In genomic region chr15:32683231-32683630, GRCh38 we compare ENCODE assay signal across 19 cellular contexts. TPM values are rescaled to one million over a fixed set of nuclear protein-coding genes. Genes with fewer than 3 reads are reported as not detected.
DNase-seq lines count a peak whose midpoint lies in the region; ATAC-seq, FAIRE-seq and TF ChIP-seq lines count a peak whose summit lies in the region.
"Had no signal": no experiment of that assay in that cellular context is flagged by ENCODE, and none has a peak within 500 bp of the region (broad histone marks: within the 10 kb centered on the region; RNA-seq: fewer than 3 reads in every experiment).

No MANE protein-coding gene starts in this region.

- 0 out of 3 replicates have a peak, but pooled peaks cover 6% of the 10 kb centered on the region for H3K9me3 ChIP-seq in A549
- H3K9me3 ChIP-seq in mesenchymal stem cell (ENCODE audit: control insufficient read depth, low read length): no peaks in the 10 kb centered on the region
- H3K9me3 ChIP-seq: Peyer's patch had no signal

- H3K4me1 ChIP-seq in A549 (peaks cover 54% of the 10 kb centered on the region), mesenchymal stem cell (ENCODE audit: control insufficient read depth, insufficient read depth, low read depth, low read length) (peaks cover 7% of the 10 kb centered on the region)
- H3K4me1 ChIP-seq: Peyer's patch had no signal

- ATAC-seq in A549 (no peak), GM19452 (IDR thresholded peaks at IDR 0.05; ENCODE audit: unreplicated experiment) (no peak)
- ATAC-seq: GM12878 had no signal

- no peak overlapping the region for H3K4me3 ChIP-seq in A549
- no peak overlapping the region for H3K4me3 ChIP-seq in brain microvascular endothelial cell (ENCODE audit: low read depth, low read length)
- peak overlapping the region in 1 of 2 experiments; percentile 4 for H3K4me3 ChIP-seq in mesenchymal stem cell (ENCODE audit: insufficient read depth in 1 of 2, low read depth in 1 of 2, low read length in 2 of 2)
- H3K4me3 ChIP-seq: GM12878, Peyer's patch had no signal

- no peak overlapping the region for H3K4ac ChIP-seq in mesenchymal stem cell (ENCODE audit: low read depth in 1 of 2, low read length in 2 of 2)

- H3K27me3 ChIP-seq in brain microvascular endothelial cell (replicated peaks) (no peaks in the 10 kb centered on the region), mesenchymal stem cell (ENCODE audit: control insufficient read depth in 1 of 2, insufficient read depth in 1 of 2, low read length in 2 of 2) (no peaks in the 10 kb centered on the region)
- H3K27me3 ChIP-seq: Peyer's patch had no signal

- no peak overlapping the region for H2AK5ac ChIP-seq in mesenchymal stem cell (ENCODE audit: low read length, severe bottlenecking)

- WGBS in A549 (ENCODE audit: missing lambda C conversion rate): 92% methylated on average over 1 of the region's 1 CpG
- WGBS in mesenchymal stem cell: 100% methylated on average over 1 of the region's 1 CpG

- TF ChIP-seq RAD21 in A549 (conservative IDR thresholded peaks at IDR 0.05 in 1 of 2, IDR thresholded peaks at IDR 0.05 in 1 of 2): no peak

- TF ChIP-seq POLR2A in A549 (IDR thresholded peaks at IDR 0.05; ENCODE audit: low read length): no peak

- peak; percentile 18 for FAIRE-seq in A549 (lab: Jason Lieb, UNC)
- FAIRE-seq: GM12878, H1 had no signal

- H2BK120ac ChIP-seq in mesenchymal stem cell (ENCODE audit: low read depth, low read length): no peak overlapping the region

- H2BK15ac ChIP-seq in mesenchymal stem cell (ENCODE audit: low read depth, poor library complexity, severe bottlenecking): no peak overlapping the region

- H3K14ac ChIP-seq in mesenchymal stem cell (ENCODE audit: low read length in 2 of 2): no peak overlapping the region

- H2BK5ac ChIP-seq in mesenchymal stem cell (ENCODE audit: low read depth, low read length, poor library complexity, severe bottlenecking): no peak overlapping the region

- TF ChIP-seq CTCF in A549 (IDR thresholded peaks at IDR 0.05) (no peak), brain microvascular endothelial cell (IDR thresholded peaks at IDR 0.05; ENCODE audit: low read depth, low read length, missing control alignments) (no peak)

- H3K18ac ChIP-seq in mesenchymal stem cell (ENCODE audit: low read depth in 1 of 2, low read length in 2 of 2): no peak overlapping the region

- no peak overlapping the region for H4K91ac ChIP-seq in mesenchymal stem cell (ENCODE audit: low read length)

- H3K36me3 ChIP-seq in brain microvascular endothelial cell (replicated peaks) (no peaks in the 10 kb centered on the region), mesenchymal stem cell (ENCODE audit: control insufficient read depth in 1 of 2, insufficient read depth in 2 of 2, low read depth in 1 of 2, low read length in 2 of 2) (no peaks in the 10 kb centered on the region)
- H3K36me3 ChIP-seq: Peyer's patch had no signal

- TF ChIP-seq EP300 in A549 (IDR thresholded peaks at IDR 0.05): no peak

- H3K4me2 ChIP-seq in A549 (peak overlapping the region; percentile 55), mesenchymal stem cell (ENCODE audit: low read length, poor library complexity, severe bottlenecking) (no peak overlapping the region)

- no peaks in the 10 kb centered on the region for H3K79me1 ChIP-seq in mesenchymal stem cell (replicated peaks; ENCODE audit: low read length, poor library complexity, severe bottlenecking)

- no peak for DNase-seq in A549 (ENCODE audit: low read depth in 1 of 2, low spot score in 1 of 2)
- peak; percentile 31 for DNase-seq in LHCN-M2 (ENCODE audit: low read depth)
- DNase-seq in brain microvascular endothelial cell: no peak
- DNase-seq in mesenchymal stem cell: no peak
- no peak for DNase-seq in activated effector memory CD4-positive, alpha-beta T cell treated with anti-CD3 and anti-CD28 coated beads, Interleukin-2, amount 50 U/mL, for 16 hours
- no peak for DNase-seq in stimulated activated CD8-positive, alpha-beta memory T cell treated with anti-CD3 and anti-CD28 coated beads, Interleukin-4, amount 100 ng/mL, for 48 hours
- DNase-seq in KBM-7: no peak
- DNase-seq: 8988T, Kasumi-1, NCI-H1417 treated with DMSO at 0.1 percent for 48 hours, NCI-H2029, NCI-H2171 treated with DMSO at 0.1 percent for 48 hours, Peyer's patch had no signal

- H4K8ac ChIP-seq in mesenchymal stem cell (ENCODE audit: low read length): no peak overlapping the region

- CTCF ChIA-PET in A549 (lab: Yijun Ruan, JAX): interaction anchor here (0.7 to 6.5 kb wide), 6 partner anchors 8 to 273 kb away, joined by 3 to 60 read pairs (median 9); no protein-coding TSS in a partner anchor

- H2BK12ac ChIP-seq in mesenchymal stem cell (ENCODE audit: low read length in 2 of 2): no peak overlapping the region

- H3K27ac ChIP-seq in A549 (peak overlapping the region; percentile 48 to 57), brain microvascular endothelial cell (peak overlapping the region; percentile 89), mesenchymal stem cell (ENCODE audit: low read length, poor library complexity, severe bottlenecking) (no peak overlapping the region)
- H3K27ac ChIP-seq: C4-2B, Peyer's patch had no signal

- in situ Hi-C loops in brain microvascular endothelial cell (cut with HindIII; ENCODE audit: low pct_ligation_motif_present, low sequenced_read_pairs): no loop called here
- in situ Hi-C loops in KBM-7 (cut with MboI; ENCODE audit: low pct_unique_long_range_greater_than_20kb, low sequenced_read_pairs): no loop called here

- POLR2A ChIA-PET in A549 (lab: Yijun Ruan, JAX): no interaction called here

- H3K23ac ChIP-seq in mesenchymal stem cell (ENCODE audit: low read length in 2 of 2): no peak overlapping the region

- peak overlapping the region; percentile 73 for H3K9ac ChIP-seq in mesenchymal stem cell (ENCODE audit: low read length)

- H2AFZ ChIP-seq in mesenchymal stem cell (ENCODE audit: low read depth, low read length): no peak overlapping the region

TF ChIP-seq in A549, 52 proteins besides CTCF, POLR2A, EP300 and RAD21:
- no peak for TF ChIP-seq HMGXB4 (CRISPR knock-in tag; IDR thresholded peaks at IDR 0.05; ENCODE audit: borderline replicate concordance)
- TF ChIP-seq NR3C1 (IDR thresholded peaks at IDR 0.05): no peak
- TF ChIP-seq CBX8 (IDR thresholded peaks at IDR 0.05): no peak
- TF ChIP-seq FOSL2 (IDR thresholded peaks at IDR 0.05): no peak
- peak; percentile 21; the same call in 1 of the 2 replicates for TF ChIP-seq FOSL2 (CRISPR knock-in tag; IDR thresholded peaks at IDR 0.05)

RNA-seq across cellular contexts. Expression of gene GREM1, which starts 34.6 kb away (rescaled TPM):
- 10.5 and 11.0 TPM in 2 replicates for polyA plus RNA-seq in A549 (2011; rRNA removed)
- 2.1 and 3.2 TPM in 2 replicates for polyA plus RNA-seq in A549 (2012; cell fraction: cytosol; rRNA removed)
- 1.0 and 1.5 TPM in 2 replicates for polyA plus RNA-seq in A549 (2012; cell fraction: nucleus; rRNA removed)
- 3.4 to 4.4 TPM (median 3.5 TPM) in 3 replicates for polyA plus RNA-seq in A549 (2017; fragmentation: RNase III; extraction: RNeasy Plus Mini Kit Qiagen cat#74134 plus additional on column Dnase treatment)
- polyA minus RNA-seq in A549 (2011; rRNA and poly(A)+ RNA removed): 19.5 and 21.2 TPM in 2 replicates
- total RNA-seq in LHCN-M2 (2014; rRNA removed): 123 and 138 TPM in 2 replicates
- 829 TPM for polyA plus RNA-seq in LHCN-M2 (2012)
- polyA plus RNA-seq in mesenchymal stem cell (2013, experiment 1 of 2): 20.7 TPM
- 22.2 TPM for polyA plus RNA-seq in mesenchymal stem cell (2013, experiment 2 of 2)
- total RNA-seq: NCI-H460 had no signal

RNA-seq across cellular contexts. Expression of gene SCG5, which starts 41.7 kb away (rescaled TPM):
- polyA plus RNA-seq in A549 (2011; rRNA removed) (9.4 and 10.5 TPM in 2 replicates), A549 (2017; fragmentation: RNase III; extraction: RNeasy Plus Mini Kit Qiagen cat#74134 plus additional on column Dnase treatment) (0.72 to 1.7 TPM (median 1.4 TPM) in 3 replicates)
- 0.60 and 0.67 TPM in 2 replicates for polyA plus RNA-seq in A549 (2012; cell fraction: cytosol; rRNA removed)
- polyA plus RNA-seq in A549 (2012; cell fraction: nucleus; rRNA removed): 0.31 and 0.64 TPM in 2 replicates
- polyA minus RNA-seq in A549 (2011; rRNA and poly(A)+ RNA removed): 2.6 and 6.0 TPM in 2 replicates
- 1.2 and 2.8 TPM in 2 replicates for total RNA-seq in LHCN-M2 (2014; rRNA removed)
- 15.0 TPM for polyA plus RNA-seq in LHCN-M2 (2012)
- polyA plus RNA-seq in mesenchymal stem cell (2013, experiment 1 of 2): 1.5 TPM
- polyA plus RNA-seq in mesenchymal stem cell (2013, experiment 2 of 2): 2.4 TPM
- total RNA-seq: G401 had no signal
